In the genomic region with DNA sequence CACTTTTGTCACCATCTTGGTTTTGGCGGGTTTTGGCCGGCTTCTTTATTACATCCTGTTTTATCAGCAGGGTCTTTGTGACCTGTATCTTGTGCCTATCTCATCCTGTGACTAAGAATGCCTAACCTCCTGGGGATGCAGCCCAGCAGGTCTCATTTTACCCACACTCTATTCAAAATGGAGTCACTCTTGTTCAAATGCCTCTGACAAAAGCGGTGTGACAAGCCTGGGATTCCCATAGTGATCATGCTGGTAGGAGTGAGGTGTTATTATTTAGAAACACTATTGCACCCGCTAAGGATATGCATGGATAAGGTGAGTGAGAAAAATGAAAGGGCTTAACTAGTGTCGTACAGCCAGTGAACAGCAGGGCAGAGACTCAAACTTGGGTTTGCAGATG, we compare ENCODE assay signal across 26 cellular contexts.
"Had no signal": no experiment of that assay in that cellular context is flagged by ENCODE, and none has a peak within 500 bp of the region (broad histone marks: within the 10 kb centered on the region; RNA-seq: fewer than 3 reads in every experiment).

No MANE protein-coding gene starts in this region.

- H3K27ac Mint-ChIP-seq: activated CD4-positive, alpha-beta memory T cell treated with anti-CD3 and anti-CD28 coated beads, Interleukin-2, amount 10 ng/mL, durations not matched to agents 7 days and 5 days; activated CD8-positive, alpha-beta memory T cell treated with anti-CD3 and anti-CD28 coated beads, Interleukin-2, amount 10 ng/mL, durations not matched to agents 7 days and 5 days; activated naive CD4-positive, alpha-beta T cell treated with anti-CD3 and anti-CD28 coated beads, Interleukin-2, amount 10 ng/mL, durations not matched to agents 7 days and 5 days had no signal

- H3K27ac ChIP-seq: ascending aorta, SJCRH30, SK-N-MC had no signal

- H3K9me3 ChIP-seq: SJCRH30 had no signal

- ATAC-seq: activated CD4-positive, CD25-positive, alpha-beta regulatory T cell treated with anti-CD3 and anti-CD28 coated beads, Interleukin-2, amount 50 U/mL, for 24 hours; activated CD8-positive, alpha-beta memory T cell treated with anti-CD3 and anti-CD28 coated beads, Interleukin-2, amount 10 ng/mL, durations not matched to agents 7 days and 5 days; Panc1 had no signal

- H3K4me1 ChIP-seq: ascending aorta, SJCRH30 had no signal

- H3K4me3 ChIP-seq: ascending aorta, SJCRH30, SK-N-MC had no signal

- DNase-seq: activated CD4-positive, alpha-beta memory T cell treated with anti-CD3 and anti-CD28 coated beads, Interleukin-2, amount 10 ng/mL, durations not matched to agents 7 days and 5 days; activated CD4-positive, alpha-beta T cell treated with anti-CD3 and anti-CD28 coated beads for 4 hours; activated CD8-positive, alpha-beta memory T cell treated with anti-CD3 and anti-CD28 coated beads for 24 hours; activated CD8-positive, alpha-beta memory T cell treated with anti-CD3 and anti-CD28 coated beads, Interleukin-2, amount 10 ng/mL, durations not matched to agents 7 days and 5 days; activated effector memory CD4-positive, alpha-beta T cell treated with Interleukin-2 at 50 U/mL for 16 hours; activated naive CD4-positive, alpha-beta T cell treated with anti-CD3 and anti-CD28 coated beads, Interleukin-2, amount 10 ng/mL, durations not matched to agents 7 days and 5 days; activated naive CD8-positive, alpha-beta T cell treated with anti-CD3 and anti-CD28 coated beads, Interleukin-2, amount 10 ng/mL, durations not matched to agents 7 days and 5 days; activated T-cell treated with anti-CD3 and anti-CD28 coated beads, Interleukin-2, amount 50 U/mL, for 48 hours; amygdala; caudate nucleus; NCI-H1105; NCI-H1417 treated with DMSO at 0.1 percent for 48 hours; NCI-H187 treated with DMSO at 0.1 percent for 48 hours; NCI-H2081; NCI-H2171 treated with DMSO at 0.1 percent for 48 hours; NCI-H2227 treated with DMSO at 0.1 percent for 48 hours; NCI-H446; NCI-H510A treated with DMSO at 0.1 percent for 48 hours; NCI-H526 treated with DMSO at 0.1 percent for 48 hours; SHP77; SJCRH30; T1000 had no signal

- H3K27me3 ChIP-seq: ascending aorta had no signal

- H3K27me3 Mint-ChIP-seq: activated CD4-positive, alpha-beta memory T cell treated with anti-CD3 and anti-CD28 coated beads, Interleukin-2, amount 10 ng/mL, durations not matched to agents 7 days and 5 days; activated naive CD8-positive, alpha-beta T cell treated with anti-CD3 and anti-CD28 coated beads, Interleukin-2, amount 10 ng/mL, durations not matched to agents 7 days and 5 days had no signal

- H3K4me3 Mint-ChIP-seq: activated CD4-positive, alpha-beta memory T cell treated with anti-CD3 and anti-CD28 coated beads, Interleukin-2, amount 10 ng/mL, durations not matched to agents 7 days and 5 days; activated CD8-positive, alpha-beta memory T cell treated with anti-CD3 and anti-CD28 coated beads, Interleukin-2, amount 10 ng/mL, durations not matched to agents 7 days and 5 days; activated naive CD4-positive, alpha-beta T cell treated with anti-CD3 and anti-CD28 coated beads, Interleukin-2, amount 10 ng/mL, durations not matched to agents 7 days and 5 days; activated naive CD8-positive, alpha-beta T cell treated with anti-CD3 and anti-CD28 coated beads, Interleukin-2, amount 10 ng/mL, durations not matched to agents 7 days and 5 days had no signal
